In the genomic region with DNA sequence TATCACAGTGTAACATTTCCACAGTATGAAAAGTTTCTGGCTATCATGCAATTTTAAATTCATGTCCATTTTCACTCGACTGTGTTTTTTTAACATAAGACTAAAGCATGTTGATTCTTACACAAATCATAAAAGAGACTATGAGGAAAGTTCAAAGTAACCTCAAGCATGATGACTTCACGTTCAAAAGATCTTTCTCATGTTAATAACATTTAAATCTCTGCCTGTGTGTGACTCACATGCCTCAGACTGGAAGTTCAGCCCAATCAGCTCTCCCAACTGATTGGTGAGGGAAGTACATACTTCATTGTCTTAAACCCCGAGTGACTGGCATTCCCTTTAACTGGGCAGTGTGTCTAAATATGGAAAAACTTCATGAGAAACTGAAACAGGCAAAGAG, we compare ENCODE assay signal across 8 cellular contexts. TPM values are rescaled to one million over a fixed set of nuclear protein-coding genes. Genes with fewer than 3 reads are reported as not detected.
A peak's percentile ranks its signal among the peaks of the same experiment; 100 is the strongest.
DNase-seq lines count a peak whose midpoint lies in the region; ATAC-seq, FAIRE-seq and TF ChIP-seq lines count a peak whose summit lies in the region.

No MANE protein-coding gene starts in this region.

- no peaks in the 10 kb centered on the region for H3K36me3 ChIP-seq in MM.1S (replicated peaks; ENCODE audit: insufficient read depth, low read length)

- TF ChIP-seq CTCF in fibroblast of villous mesenchyme (IDR thresholded peaks at IDR 0.05; ENCODE audit: insufficient read depth, low read depth, low read length) (no peak), MM.1S (IDR thresholded peaks at IDR 0.05; ENCODE audit: low read length) (no peak)

- no peak for TF ChIP-seq POLR2A in H54 (IDR thresholded peaks at IDR 0.05; ENCODE audit: low read depth, low read length)
- TF ChIP-seq POLR2A in GM12891 (IDR thresholded peaks at IDR 0.05; ENCODE audit: low read depth, low read length): no peak

- no peak overlapping the region for H2AFZ ChIP-seq in MM.1S (ENCODE audit: low read length)

- H3K4me3 ChIP-seq in fibroblast of villous mesenchyme (ENCODE audit: low read depth, low read length) (no peak overlapping the region), skin epidermis (no peak overlapping the region), MM.1S (ENCODE audit: low read length) (no peak overlapping the region)

- H3K9me2 ChIP-seq in MM.1S (replicated peaks; ENCODE audit: insufficient read depth, low read length): no peaks in the 10 kb centered on the region

- no peak overlapping the region for H3K9ac ChIP-seq in MM.1S (ENCODE audit: low read length)

- H3K27me3 ChIP-seq in MM.1S (replicated peaks; ENCODE audit: insufficient read depth, low read length): no peaks in the 10 kb centered on the region

- H4K20me1 ChIP-seq in MM.1S (ENCODE audit: insufficient read depth, low read length): no peaks in the 10 kb centered on the region

- no peak for ATAC-seq in HG03378 (IDR thresholded peaks at IDR 0.05; ENCODE audit: unreplicated experiment)

- peaks cover 18% of the 10 kb centered on the region; the same call in 1 of the 2 replicates for H3K79me2 ChIP-seq in MM.1S (ENCODE audit: low read length)

- DNase-seq in H54 (ENCODE audit: insufficient read length, low spot score): peak; percentile 36
- DNase-seq in SK-MEL-5 (ENCODE audit: low read depth, low spot score): peak; percentile 66
- DNase-seq in fibroblast of villous mesenchyme (ENCODE audit: low read depth): peak; percentile 95
- DNase-seq in MM.1S: no peak
- DNase-seq in DMS79 (lab: John Stamatoyannopoulos, UW): no peak
- DNase-seq in GM12891 (ENCODE audit: insufficient read length, low spot score): no peak

- H3F3A ChIP-seq in MM.1S (ENCODE audit: insufficient read depth, low read length): no peaks in the 10 kb centered on the region

- H3K4me1 ChIP-seq in MM.1S (ENCODE audit: low read length): no peaks in the 10 kb centered on the region

- H3K27ac ChIP-seq in skin epidermis (peak overlapping the region in 15 of 21 experiments; percentile 18 to 81 (median 56)), MM.1S (ENCODE audit: low read length) (no peak overlapping the region)

- in situ Hi-C loops in SK-MEL-5 (cut with HindIII; ENCODE audit: low pct_unique_long_range_greater_than_20kb, low sequenced_read_pairs): no loop called here

- H3K9me3 ChIP-seq in MM.1S (replicated peaks; ENCODE audit: insufficient read depth, low read length): no peaks in the 10 kb centered on the region

- H3K4me2 ChIP-seq in MM.1S (ENCODE audit: low read depth, low read length): no peak overlapping the region

- FAIRE-seq in H54 (lab: Jason Lieb, UNC): peak; percentile 93
- FAIRE-seq in GM12891 (lab: Jason Lieb, UNC): no peak

TF ChIP-seq in GM12891, 5 proteins besides CTCF, POLR2A, EP300 and RAD21:
- TF ChIP-seq TAF1 (IDR thresholded peaks at IDR 0.05; ENCODE audit: low read depth, low read length) (no peak), POLR2AphosphoS5 (IDR thresholded peaks at IDR 0.05; ENCODE audit: low read depth, low read length) (no peak), PAX5 (IDR thresholded peaks at IDR 0.05; ENCODE audit: insufficient read depth, low read length, severe bottlenecking) (no peak), POU2F2 (IDR thresholded peaks at IDR 0.05; ENCODE audit: low read depth, low read length) (no peak), SPI1 (IDR thresholded peaks at IDR 0.05; ENCODE audit: low read depth, low read length) (no peak)

RNA-seq across cellular contexts. Expression of a gene that starts 37.4 kb away (rescaled TPM):
- 13.4 and 17.2 TPM in 2 replicates for total RNA-seq in SK-MEL-5 (2014; rRNA removed; shearing (Covaris generic))
- 9.8 and 20.6 TPM in 2 replicates for polyA plus RNA-seq in SK-MEL-5 (2015; cell fraction: cytosol; rRNA removed)
- polyA plus RNA-seq in SK-MEL-5 (2015; cell fraction: nucleus; rRNA removed): 36.2 and 46.0 TPM in 2 replicates
- 42.5 and 45.3 TPM in 2 replicates for total RNA-seq in fibroblast of villous mesenchyme
- polyA plus RNA-seq in GM12891 (2012; ENCODE audit: low read depth, missing spikeins): 14.3 TPM

Comparison
In these comparisons a context has a peak if more than half of its experiments do, and no peak if none do; other contexts are left out.
1. DNase-seq: peak in H54 (single experiment), SK-MEL-5 (single experiment) and fibroblast of villous mesenchyme (single experiment); none in MM.1S (single experiment), DMS79 (single experiment) and GM12891 (single experiment).